3 cellular contexts compared by ENCODE assay signal in the genomic region with DNA sequence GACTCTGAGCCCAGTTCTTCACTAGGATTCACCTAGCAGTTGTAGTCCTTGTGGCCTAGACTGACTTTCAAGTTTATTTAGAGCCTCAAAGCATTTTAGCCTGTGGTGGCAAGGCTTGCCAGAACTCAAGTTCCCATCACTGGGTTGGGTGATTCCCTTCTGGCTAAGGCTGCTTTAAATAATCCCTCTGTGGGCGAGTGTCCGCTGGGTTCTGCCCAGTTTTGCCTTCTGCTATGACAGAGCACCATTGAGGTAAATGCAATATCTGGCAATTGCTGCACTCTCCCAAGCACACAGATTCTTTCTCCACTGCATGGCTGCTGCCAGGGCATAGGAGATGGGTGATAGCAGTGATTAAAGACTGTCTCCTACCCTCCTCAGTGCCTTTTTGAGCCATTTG.
"Had no signal": no experiment of that assay in that cellular context is flagged by ENCODE, and none has a peak within 500 bp of the region (broad histone marks: within the 10 kb centered on the region; RNA-seq: fewer than 3 reads in every experiment).

No MANE protein-coding gene starts in this region.

- DNase-seq: GDM1, GF-D8 had no signal

- H3K4me3 ChIP-seq: GM12878 had no signal
